ENCODE assay signal across 8 cellular contexts in genomic region chrX:43655151-43655676, GRCh38. TPM values are rescaled to one million over a fixed set of nuclear protein-coding genes. Genes with fewer than 3 reads are reported as not detected.
DNase-seq lines count a peak whose midpoint lies in the region; ATAC-seq and TF ChIP-seq lines count a peak whose summit lies in the region.

No MANE protein-coding gene starts in this region.

- peak; percentile 73 for DNase-seq in DMS53 (lab: John Stamatoyannopoulos, UW)
- DNase-seq in WERI-Rb-1 = peak; percentile 17
- DNase-seq in dermis blood vessel endothelial cell = peak; percentile 53
- DNase-seq in right lobe of liver = peak in 1 of 3 donors; percentile 54
- DNase-seq in stimulated activated CD4-positive, alpha-beta T cell treated with anti-CD3 and anti-CD28 coated beads, Interleukin-4, amount 100 ng/mL, for 24 hours = peak; percentile 12
- DNase-seq in T1000 (lab: John Stamatoyannopoulos, UW) = no peak

- intact Hi-C loops in right lobe of liver (cut with DNase I) = loop anchor here in 1 of 2 donors (10.0 kb wide), 1 partner anchor 90 kb away; no protein-coding TSS in a partner anchor

- H3K36me3 ChIP-seq in WERI-Rb-1 = no peaks in the 10 kb centered on the region
- H3K36me3 ChIP-seq in right lobe of liver = no peaks in the 10 kb centered on the region

- H3K4me3 ChIP-seq in WERI-Rb-1 (ENCODE audit: low read depth, low read length) (peak overlapping the region; percentile 64), right lobe of liver (peak overlapping the region; percentile 30 to 67 (median 60))

- H3K27me3 ChIP-seq in WERI-Rb-1 (ENCODE audit: insufficient read depth, low read depth, severe bottlenecking) (peaks cover 3% of the 10 kb centered on the region), right lobe of liver (no peaks in the 10 kb centered on the region)

- no CpG with 5 or more reads among the region's 40 CpGs for WGBS in right lobe of liver (ENCODE audit: insufficient coverage, low coverage, low lambda C conversion rate, missing lambda C conversion rate)

- TF ChIP-seq POLR2A in right lobe of liver (IDR thresholded peaks at IDR 0.05) = no peak

- H3K27ac ChIP-seq in WERI-Rb-1 (peak overlapping the region; percentile 98; the same call in 1 of the 2 replicates), right lobe of liver (peak overlapping the region; percentile 71 to 91 (median 91))

- H3K9me3 ChIP-seq in WERI-Rb-1 (ENCODE audit: severe bottlenecking) (no peaks in the 10 kb centered on the region), right lobe of liver (no peaks in the 10 kb centered on the region)

- ATAC-seq in HG02943 (IDR thresholded peaks at IDR 0.05; ENCODE audit: low read depth, unreplicated experiment) = peak; percentile 22
- peak; percentile 4 to 29 (median 13) for ATAC-seq in right lobe of liver
- no peak for ATAC-seq in HG03565 (IDR thresholded peaks at IDR 0.05; ENCODE audit: unreplicated experiment)

- no peaks in the 10 kb centered on the region for H3K4me1 ChIP-seq in right lobe of liver

- TF ChIP-seq CTCF in WERI-Rb-1 (IDR thresholded peaks at IDR 0.05; ENCODE audit: low read depth, low read length) = no peak
- TF ChIP-seq CTCF in right lobe of liver (IDR thresholded peaks at IDR 0.05) = no peak

RNA-seq across cellular contexts. Expression of gene MAOA, which starts 0.9 kb away (rescaled TPM):
- total RNA-seq in dermis blood vessel endothelial cell (149 and 161 TPM in 2 replicates), right lobe of liver (100 to 1,000 TPM in 3 of 6 experiments, 10 to 100 TPM in 3; 76.2 to 180 (median 109) TPM)
